8 cellular contexts compared by ENCODE assay signal in the genomic region with DNA sequence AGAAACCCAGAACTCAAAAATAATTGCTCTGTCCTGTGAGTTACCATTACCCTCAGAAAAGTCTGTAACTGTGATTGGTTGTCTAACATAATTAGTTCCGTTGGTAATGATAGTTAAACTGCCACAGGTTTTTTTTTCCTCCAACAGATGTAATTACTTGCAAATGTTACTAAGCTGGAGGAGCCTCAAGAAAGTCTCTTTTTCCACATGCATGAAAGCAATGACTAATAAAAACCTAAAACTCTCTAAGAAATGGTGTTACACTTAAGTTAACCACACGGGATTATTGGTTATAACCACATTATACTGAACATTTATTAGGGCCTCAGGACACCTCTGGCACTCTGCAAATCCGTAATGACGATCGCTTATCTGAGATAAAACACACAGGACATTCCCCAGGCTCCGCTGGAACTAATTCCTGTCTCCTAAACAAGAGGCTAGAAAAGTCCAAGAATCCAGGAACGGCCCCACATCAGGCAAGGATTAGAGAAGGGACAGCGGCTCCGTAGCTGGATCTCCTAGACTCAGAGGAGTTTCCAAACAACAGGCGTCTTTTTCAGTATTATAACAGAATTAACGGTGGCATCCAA. TPM values are rescaled to one million over a fixed set of nuclear protein-coding genes. Genes with fewer than 3 reads are reported as not detected.
DNase-seq lines count a peak whose midpoint lies in the region; ATAC-seq and TF ChIP-seq lines count a peak whose summit lies in the region.

No MANE protein-coding gene starts in this region.

- H3K36me3 ChIP-seq in duodenal mucosa (ENCODE audit: control insufficient read depth in 1 of 2, insufficient read depth in 2 of 2, low read length in 2 of 2) (peaks cover 11 to 22% of the 10 kb centered on the region in 2 donors), upper lobe of right lung (peaks cover 18% of the 10 kb centered on the region)

- DNase-seq in AG04449 (ENCODE audit: low read depth, low spot score): no peak
- peak; percentile 28 for DNase-seq in RWPE1 (ENCODE audit: low spot score)
- peak; percentile 1 to 22 for DNase-seq in lung microvascular endothelial cell (ENCODE audit: low read depth in 2 of 2)
- no peak for DNase-seq in upper lobe of right lung
- no peak for DNase-seq in NCI-H2029 (lab: John Stamatoyannopoulos, UW)

- TF ChIP-seq CTCF in AG04449 (IDR thresholded peaks at IDR 0.05; ENCODE audit: insufficient read depth, low read length, missing control alignments) (no peak), RWPE1 (conservative IDR thresholded peaks at IDR 0.05; ENCODE audit: low read depth) (no peak), upper lobe of right lung (IDR thresholded peaks at IDR 0.05) (no peak)

- H3K27ac ChIP-seq in RWPE1: peak overlapping the region; percentile 84
- no peak overlapping the region for H3K27ac ChIP-seq in duodenal mucosa (ENCODE audit: low read depth, low read length)
- peak overlapping the region; percentile 77 for H3K27ac ChIP-seq in upper lobe of right lung

- CTCF ChIA-PET in AG04449 (lab: Yijun Ruan, JAX) (no interaction called here), RWPE1 (lab: Yijun Ruan, JAX) (interaction anchor here (0.5 to 0.7 kb wide), 3 partner anchors 33 to 1495 kb away, joined by 3 to 6 read pairs (median 3); no protein-coding TSS in a partner anchor)

- POLR2A ChIA-PET in AG04449 (lab: Yijun Ruan, JAX) (interaction anchor here (0.6 kb wide), 2 partner anchors 88 to 94 kb away, joined by 3 read pairs; no protein-coding TSS in a partner anchor), RWPE1 (lab: Yijun Ruan, JAX; ENCODE audit: low non-redundant PET) (no interaction called here)

- H3K9me3 ChIP-seq in duodenal mucosa (ENCODE audit: control insufficient read depth in 1 of 2, low read length in 2 of 2) (peaks cover 0 to 7% of the 10 kb centered on the region in 2 donors), upper lobe of right lung (no peaks in the 10 kb centered on the region)

- H3K4me1 ChIP-seq in duodenal mucosa (ENCODE audit: control insufficient read depth in 1 of 2, insufficient read depth in 2 of 2, low read length in 2 of 2) (peaks cover 4 to 10% of the 10 kb centered on the region in 2 donors), upper lobe of right lung (peaks cover 11% of the 10 kb centered on the region)

- peak overlapping the region; percentile 95 for H3K4me3 ChIP-seq in AG04449 (ENCODE audit: low read depth, low read length)
- H3K4me3 ChIP-seq in duodenal mucosa (ENCODE audit: low read depth in 1 of 2, low read length in 2 of 2): peak overlapping the region; percentile 89 to 94
- peak overlapping the region; percentile 85 for H3K4me3 ChIP-seq in upper lobe of right lung

- H3K27me3 ChIP-seq in duodenal mucosa (ENCODE audit: control insufficient read depth in 1 of 2, insufficient read depth in 2 of 2, low read length in 2 of 2) (no peaks in the 10 kb centered on the region), upper lobe of right lung (no peaks in the 10 kb centered on the region)

- intact Hi-C loops in upper lobe of right lung (cut with DNase I): no loop called here

- peak; percentile 35 for ATAC-seq in GM18511 (IDR thresholded peaks at IDR 0.05; ENCODE audit: unreplicated experiment)
- no peak for ATAC-seq in upper lobe of right lung
- ATAC-seq in HG02588 (IDR thresholded peaks at IDR 0.05; ENCODE audit: unreplicated experiment): no peak

- H3K9ac ChIP-seq in duodenal mucosa (ENCODE audit: low read depth in 1 of 2, low read length in 2 of 2): peak overlapping the region; percentile 65 to 80

RNA-seq across cellular contexts. Expression of gene ZNF235, which starts 0.8 kb away (rescaled TPM):
- total RNA-seq in lung microvascular endothelial cell (3.5 and 7.5 TPM in 2 replicates), upper lobe of right lung (6.5 TPM)

RNA-seq across cellular contexts. Expression of gene ZNF233, which starts 44.4 kb away (rescaled TPM):
- 1.3 and 1.8 TPM in 2 replicates for total RNA-seq in lung microvascular endothelial cell
- 0.29 TPM for total RNA-seq in upper lobe of right lung

RNA-seq across cellular contexts. Expression of gene ZNF112, which starts 52.4 kb away (rescaled TPM):
- 5.0 and 6.0 TPM in 2 replicates for total RNA-seq in lung microvascular endothelial cell
- total RNA-seq in upper lobe of right lung: 3.4 TPM

Comparison
In these comparisons a context has a peak if more than half of its experiments do, and no peak if none do; other contexts are left out.
1. DNase-seq: peak in RWPE1 (single experiment) and lung microvascular endothelial cell (2 of 2); none in AG04449 (single experiment), upper lobe of right lung (single experiment) and NCI-H2029 (single experiment).
2. Peak in every context shown above with its lines, with median percentiles within 50 percentile points of each other: H3K4me3 ChIP-seq.